Comparison of ENCODE assay signal across 13 cellular contexts in the genomic region with DNA sequence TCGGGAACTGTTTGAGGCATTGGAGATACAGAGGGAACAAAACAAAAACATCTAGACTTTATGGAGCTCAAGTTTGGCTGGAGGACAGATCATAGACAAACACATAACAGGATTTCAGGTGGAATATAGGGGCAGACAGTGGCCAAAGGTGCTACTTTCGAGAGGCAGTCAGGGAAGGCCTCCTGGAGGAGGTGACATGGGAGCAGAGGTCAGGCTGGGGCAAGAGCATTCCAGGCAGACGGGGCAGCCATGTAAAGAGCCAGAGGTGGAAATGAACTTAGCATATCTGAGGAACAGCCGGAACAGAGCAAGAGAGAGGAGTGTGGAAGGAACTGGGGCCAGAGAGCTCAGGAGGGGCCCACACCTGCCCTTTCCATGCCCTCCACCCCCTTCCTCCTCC.
"Had no signal": no experiment of that assay in that cellular context is flagged by ENCODE, and none has a peak within 500 bp of the region (broad histone marks: within the 10 kb centered on the region; RNA-seq: fewer than 3 reads in every experiment).

No MANE protein-coding gene starts in this region.

- H3K9me3 Mint-ChIP-seq: activated CD4-positive, alpha-beta T cell treated with anti-CD3 and anti-CD28 coated beads, Interleukin-2, amount 10 ng/mL, durations not matched to agents 7 days and 5 days; activated naive CD4-positive, alpha-beta T cell treated with anti-CD3 and anti-CD28 coated beads, Interleukin-2, amount 50 U/mL, for 24 hours; activated T-helper 17 cell treated with anti-CD3 and anti-CD28 coated beads, Interleukin-2, amount 50 U/mL, for 72 hours had no signal

- H3K27me3 Mint-ChIP-seq: activated naive CD4-positive, alpha-beta T cell treated with anti-CD3 and anti-CD28 coated beads, Interleukin-2, amount 50 U/mL, for 24 hours; activated T-helper 17 cell treated with anti-CD3 and anti-CD28 coated beads, Interleukin-2, amount 50 U/mL, for 72 hours had no signal

- H3K4me3 Mint-ChIP-seq: activated CD4-positive, alpha-beta T cell treated with anti-CD3 and anti-CD28 coated beads, Interleukin-2, amount 10 ng/mL, durations not matched to agents 7 days and 5 days; activated naive CD4-positive, alpha-beta T cell treated with anti-CD3 and anti-CD28 coated beads, Interleukin-2, amount 50 U/mL, for 24 hours; activated T-helper 17 cell treated with anti-CD3 and anti-CD28 coated beads, Interleukin-2, amount 50 U/mL, for 72 hours had no signal

- H3K36me3 ChIP-seq: prostate gland, stomach had no signal

- H3K27me3 ChIP-seq: body of pancreas, stomach, testis had no signal

- DNase-seq: activated CD4-positive, alpha-beta T cell treated with anti-CD3 and anti-CD28 coated beads, Interleukin-2, amount 10 ng/mL, durations not matched to agents 7 days and 5 days; amniotic stem cell; central memory CD4-positive, alpha-beta T cell; cortex of kidney; effector CD4-positive, alpha-beta T cell; left cardiac atrium; stomach; testis had no signal

- H3K27ac Mint-ChIP-seq: activated CD4-positive, alpha-beta T cell treated with anti-CD3 and anti-CD28 coated beads, Interleukin-2, amount 10 ng/mL, durations not matched to agents 7 days and 5 days; activated T-helper 17 cell treated with anti-CD3 and anti-CD28 coated beads, Interleukin-2, amount 50 U/mL, for 72 hours had no signal

- H3K36me3 Mint-ChIP-seq: activated naive CD4-positive, alpha-beta T cell treated with anti-CD3 and anti-CD28 coated beads, Interleukin-2, amount 50 U/mL, for 24 hours had no signal

- H3K9me3 ChIP-seq: body of pancreas, prostate gland, stomach, testis had no signal

- H3K4me1 ChIP-seq: prostate gland had no signal

- H3K27ac ChIP-seq: prostate gland, stomach, testis had no signal

- ATAC-seq: activated T-helper 17 cell treated with anti-CD3 and anti-CD28 coated beads, Interleukin-2, amount 50 U/mL, for 72 hours had no signal

- H3K4me3 ChIP-seq: body of pancreas, lung, prostate gland, stomach, testis had no signal
